In genomic region chr2:19361325-19361990, GRCh38 we compare ENCODE assay signal across 9 cellular contexts. TPM values are rescaled to one million over a fixed set of nuclear protein-coding genes. Genes with fewer than 3 reads are reported as not detected.
DNase-seq lines count a peak whose midpoint lies in the region; ATAC-seq, FAIRE-seq and TF ChIP-seq lines count a peak whose summit lies in the region.
"Had no signal": no experiment of that assay in that cellular context is flagged by ENCODE, and none has a peak within 500 bp of the region (broad histone marks: within the 10 kb centered on the region; RNA-seq: fewer than 3 reads in every experiment).

No MANE protein-coding gene starts in this region.

- peak overlapping the region; percentile 72 to 94 for H3K27ac Mint-ChIP-seq in effector memory CD8-positive, alpha-beta T cell

- POLR2A ChIA-PET in A549 (lab: Yijun Ruan, JAX): interaction anchor here (0.7 kb wide), 1 partner anchor 370 kb away, joined by 5 read pairs; no protein-coding TSS in a partner anchor

- peak overlapping the region; percentile 95; the same call in 2 of the 3 replicates for H3K4me2 ChIP-seq in A549
- peak overlapping the region; percentile 51 for H3K4me2 ChIP-seq in Karpas-422 (ENCODE audit: low read depth, low read length, poor library complexity, severe bottlenecking)

- peaks cover 34 to 51% of the 10 kb centered on the region in 2 donors for H3K4me1 Mint-ChIP-seq in effector memory CD8-positive, alpha-beta T cell (ENCODE audit: low read depth in 2 of 2)

- H3K4me1 ChIP-seq in A549 (peaks cover 13% of the 10 kb centered on the region), Karpas-422 (ENCODE audit: low read length) (peaks cover 10% of the 10 kb centered on the region), muscle layer of duodenum (ENCODE audit: control insufficient read depth in 1 of 2, insufficient read depth in 2 of 2, low read length in 2 of 2) (peaks cover 0 to 44% of the 10 kb centered on the region in 2 donors)

- H3K36me3 ChIP-seq in Karpas-422 (ENCODE audit: insufficient read depth, low read length) (no peaks in the 10 kb centered on the region), muscle layer of duodenum (ENCODE audit: control insufficient read depth in 1 of 2, insufficient read depth in 2 of 2, low read length in 2 of 2) (no peaks in the 10 kb centered on the region)

- H3K27me3 ChIP-seq in Karpas-422 (ENCODE audit: low read length) (no peaks in the 10 kb centered on the region), muscle layer of duodenum (ENCODE audit: low read depth, low read length) (peaks cover 52% of the 10 kb centered on the region)

- DNase-seq in A549 (ENCODE audit: low read depth in 1 of 2, low spot score in 1 of 2) (no peak), Karpas-422 (no peak), activated gamma-delta T cell treated with Interleukin-2 at 50 U/mL for 16 hours (no peak), NCI-H2081 treated with DMSO at 0.1 percent for 48 hours (lab: John Stamatoyannopoulos, UW) (no peak), activated gamma-delta T cell (lab: John Stamatoyannopoulos, UW) (no peak)
- no peak for DNase-seq in effector memory CD8-positive, alpha-beta T cell
- DNase-seq: NCI-H1092 had no signal

- H3K9me3 ChIP-seq in A549 (no peaks in the 10 kb centered on the region), Karpas-422 (ENCODE audit: low read length) (no peaks in the 10 kb centered on the region), muscle layer of duodenum (ENCODE audit: control insufficient read depth in 1 of 2, low read length in 2 of 2) (no peaks in the 10 kb centered on the region)

- FAIRE-seq in A549 (lab: Jason Lieb, UNC): no peak

- peaks cover 34 to 58% of the 10 kb centered on the region in 2 donors for H3K27me3 Mint-ChIP-seq in effector memory CD8-positive, alpha-beta T cell

- no peak for TF ChIP-seq RAD21 in A549 (conservative IDR thresholded peaks at IDR 0.05 in 1 of 2, IDR thresholded peaks at IDR 0.05 in 1 of 2)

- ATAC-seq in A549 (no peak), GM21390 (IDR thresholded peaks at IDR 0.05; ENCODE audit: unreplicated experiment) (no peak)
- peak; percentile 16 for ATAC-seq in effector memory CD8-positive, alpha-beta T cell (replicated peaks)

- H3K9me3 Mint-ChIP-seq in effector memory CD8-positive, alpha-beta T cell: no peaks in the 10 kb centered on the region

- no peak overlapping the region for H3K27ac ChIP-seq in A549
- no peak overlapping the region for H3K27ac ChIP-seq in Karpas-422 (ENCODE audit: low read length)
- H3K27ac ChIP-seq in muscle layer of duodenum (ENCODE audit: low read length): no peak overlapping the region

- no peaks in the 10 kb centered on the region for H4K20me1 ChIP-seq in Karpas-422 (ENCODE audit: insufficient read depth, low read depth, low read length)

- no peak for TF ChIP-seq POLR2A in A549 (IDR thresholded peaks at IDR 0.05; ENCODE audit: low read length)

- no peak overlapping the region for H3K9ac ChIP-seq in Karpas-422 (ENCODE audit: low read length)

- TF ChIP-seq EP300 in A549 (IDR thresholded peaks at IDR 0.05): no peak

- H2AFZ ChIP-seq in Karpas-422 (ENCODE audit: low read length): no peak overlapping the region

- 95% methylated on average over 51 of the region's 51 CpGs for WGBS in A549 (ENCODE audit: missing lambda C conversion rate)

- H3K79me2 ChIP-seq in Karpas-422 (ENCODE audit: low read length): no peaks in the 10 kb centered on the region

- H3K9me2 ChIP-seq in Karpas-422 (replicated peaks; ENCODE audit: insufficient read depth, low read length): no peaks in the 10 kb centered on the region

- CTCF ChIA-PET in A549 (lab: Yijun Ruan, JAX): interaction anchor here (0.6 to 8.1 kb wide), 15 partner anchors 7 to 975 kb away, joined by 3 to 77 read pairs (median 4); no protein-coding TSS in a partner anchor

- peaks cover 28% of the 10 kb centered on the region for H3K36me3 Mint-ChIP-seq in effector memory CD8-positive, alpha-beta T cell (ENCODE audit: insufficient read depth)

- H3K4me3 ChIP-seq in A549 (no peak overlapping the region; the same call in 2 of the 3 replicates), Karpas-422 (ENCODE audit: low read length) (no peak overlapping the region), muscle layer of duodenum (ENCODE audit: low read depth in 1 of 2, low read length in 2 of 2) (peak overlapping the region; percentile 78 to 81)

- H3K4me3 Mint-ChIP-seq in effector memory CD8-positive, alpha-beta T cell: peak overlapping the region; percentile 88 to 89

- no peak for TF ChIP-seq CTCF in A549 (IDR thresholded peaks at IDR 0.05)

TF ChIP-seq in A549, 52 proteins besides CTCF, POLR2A, EP300 and RAD21:
- TF ChIP-seq E2F6 (IDR thresholded peaks at IDR 0.05; ENCODE audit: borderline replicate concordance, low read depth) (no peak), BCL3 (IDR thresholded peaks at IDR 0.05) (no peak), CEBPB (IDR thresholded peaks at IDR 0.05) (no peak), MYC (IDR thresholded peaks at IDR 0.05; ENCODE audit: borderline replicate concordance, low read length) (no peak), ESRRA (IDR thresholded peaks at IDR 0.05; ENCODE audit: borderline replicate concordance, low read length) (no peak), RCOR1 (IDR thresholded peaks at IDR 0.05; ENCODE audit: low read depth, low read length) (no peak), EHF (CRISPR knock-in tag; IDR thresholded peaks at IDR 0.05) (no peak), PHF8 (IDR thresholded peaks at IDR 0.05; ENCODE audit: borderline replicate concordance, low read depth) (no peak), MAFK (IDR thresholded peaks at IDR 0.05; ENCODE audit: partially characterized antibody) (no peak), POLR2AphosphoS2 (conservative IDR thresholded peaks at IDR 0.05; ENCODE audit: low read length) (no peak), FOSL2 (IDR thresholded peaks at IDR 0.05) (no peak), FOSL2 (CRISPR knock-in tag; IDR thresholded peaks at IDR 0.05) (no peak), ZSCAN20 (CRISPR knock-in tag; IDR thresholded peaks at IDR 0.05) (no peak)
TF ChIP-seq in A549: peak in this region for 0.

RNA-seq across cellular contexts. Expression of gene OSR1, which starts 3.0 kb away (rescaled TPM):
- polyA plus RNA-seq in A549 (2011; rRNA removed): 1.5 and 1.8 TPM in 2 replicates
- 3.7 and 4.4 TPM in 2 replicates for polyA plus RNA-seq in A549 (2012; cell fraction: cytosol; rRNA removed)
- polyA plus RNA-seq in A549 (2012; cell fraction: nucleus; rRNA removed): 6.4 and 8.1 TPM in 2 replicates
- polyA plus RNA-seq in A549 (2017; fragmentation: RNase III; extraction: RNeasy Plus Mini Kit Qiagen cat#74134 plus additional on column Dnase treatment): 3.9 to 4.5 TPM (median 4.4 TPM) in 3 replicates
- 1.6 and 1.7 TPM in 2 replicates for polyA minus RNA-seq in A549 (2011; rRNA and poly(A)+ RNA removed)
- not detected in 2 replicates for total RNA-seq in Karpas-422 (2014; rRNA removed; shearing (Covaris generic); ENCODE audit: low replicate concordance)

Comparison
In these comparisons a context has a peak if more than half of its experiments do, and no peak if none do; other contexts are left out.
1. H3K4me3 ChIP-seq: peak in muscle layer of duodenum (2 of 2); none in A549 (single experiment) and Karpas-422 (single experiment).